ENCODE assay signal across 11 cellular contexts in genomic region chr3:134803051-134803505, GRCh38. TPM values are rescaled to one million over a fixed set of nuclear protein-coding genes. Genes with fewer than 3 reads are reported as not detected.
A peak's percentile ranks its signal among the peaks of the same experiment; 100 is the strongest.
DNase-seq lines count a peak whose midpoint lies in the region; ATAC-seq and TF ChIP-seq lines count a peak whose summit lies in the region.
"Had no signal": no experiment of that assay in that cellular context is flagged by ENCODE, and none has a peak within 500 bp of the region (broad histone marks: within the 10 kb centered on the region; RNA-seq: fewer than 3 reads in every experiment).

No MANE protein-coding gene starts in this region.

- no peaks in the 10 kb centered on the region for H3K9me2 ChIP-seq in PC-3 (replicated peaks; ENCODE audit: low read length)

- peaks cover 29% of the 10 kb centered on the region for H3K4me1 Mint-ChIP-seq in activated CD8-positive, alpha-beta T cell treated with anti-CD3 and anti-CD28 coated beads, Interleukin-2, amount 10 ng/mL, durations not matched to agents 7 days and 5 days (ENCODE audit: low read depth)

- H3K79me2 ChIP-seq in PC-3 (ENCODE audit: low read length): no peaks in the 10 kb centered on the region

- CTCF ChIA-PET in activated CD8-positive, alpha-beta T cell treated with anti-CD3 and anti-CD28 coated beads, Interleukin-2, amount 10 ng/mL, durations not matched to agents 7 days and 5 days (lab: Charles Lee): interaction anchor here (1.0 kb wide), 1 partner anchor 8 kb away, joined by 4 read pairs; the partner anchor contains the start of gene EPHB1
- CTCF ChIA-PET in PC-3 (lab: Charles Lee): no interaction called here

- peak overlapping the region; percentile 37 for H3K4me3 Mint-ChIP-seq in activated CD8-positive, alpha-beta T cell treated with anti-CD3 and anti-CD28 coated beads, Interleukin-2, amount 10 ng/mL, durations not matched to agents 7 days and 5 days

- H3K4me3 ChIP-seq in PC-3 (ENCODE audit: low read length) (no peak overlapping the region), thyroid gland (replicated peaks in 1 of 3) (no peak overlapping the region)

- H3F3A ChIP-seq in PC-3 (ENCODE audit: low read length, unreplicated experiment): no peaks in the 10 kb centered on the region

- peaks cover 8% of the 10 kb centered on the region for H3K36me3 Mint-ChIP-seq in activated CD8-positive, alpha-beta T cell treated with anti-CD3 and anti-CD28 coated beads, Interleukin-2, amount 10 ng/mL, durations not matched to agents 7 days and 5 days (ENCODE audit: low read depth)

- peak; percentile 79 for ATAC-seq in GM18505 (IDR thresholded peaks at IDR 0.05; ENCODE audit: unreplicated experiment)
- ATAC-seq in GM19395 (IDR thresholded peaks at IDR 0.05; ENCODE audit: unreplicated experiment): peak; percentile 70
- peak; percentile 33 for ATAC-seq in HG02970 (IDR thresholded peaks at IDR 0.05; ENCODE audit: low FRiP score, unreplicated experiment)
- peak; percentile 93 for ATAC-seq in activated CD8-positive, alpha-beta T cell treated with anti-CD3 and anti-CD28 coated beads, Interleukin-2, amount 10 ng/mL, durations not matched to agents 7 days and 5 days
- no peak for ATAC-seq in PC-3
- ATAC-seq: HCT116 had no signal

- no peaks in the 10 kb centered on the region for H4K20me1 ChIP-seq in PC-3 (ENCODE audit: low read length)

- H3K9me3 Mint-ChIP-seq in activated CD8-positive, alpha-beta T cell treated with anti-CD3 and anti-CD28 coated beads, Interleukin-2, amount 10 ng/mL, durations not matched to agents 7 days and 5 days (ENCODE audit: insufficient read depth): no peaks in the 10 kb centered on the region

- H3K27me3 ChIP-seq in PC-3 (ENCODE audit: low read length): 0 out of 2 replicates have a peak, but pooled peaks cover under 1% of the 10 kb centered on the region
- no peaks in the 10 kb centered on the region for H3K27me3 ChIP-seq in thyroid gland

- peaks cover 53% of the 10 kb centered on the region for H3K27me3 Mint-ChIP-seq in activated CD8-positive, alpha-beta T cell treated with anti-CD3 and anti-CD28 coated beads, Interleukin-2, amount 10 ng/mL, durations not matched to agents 7 days and 5 days (ENCODE audit: low read depth)

- BruUV-seq in PC-3 (replicated peaks; lab: Mats Ljungman, UMichigan): no TSS peak

- no peak overlapping the region for H3K4me2 ChIP-seq in PC-3 (ENCODE audit: low read length)

- H3K27ac Mint-ChIP-seq in activated CD8-positive, alpha-beta T cell treated with anti-CD3 and anti-CD28 coated beads, Interleukin-2, amount 10 ng/mL, durations not matched to agents 7 days and 5 days: peak overlapping the region; percentile 90

- no peaks in the 10 kb centered on the region for H3K9me3 ChIP-seq in PC-3 (ENCODE audit: low read length)
- no peaks in the 10 kb centered on the region for H3K9me3 ChIP-seq in thyroid gland

- POLR2A ChIA-PET in activated CD8-positive, alpha-beta T cell treated with anti-CD3 and anti-CD28 coated beads, Interleukin-2, amount 10 ng/mL, durations not matched to agents 7 days and 5 days (lab: Charles Lee): no interaction called here
- POLR2A ChIA-PET in PC-3 (lab: Charles Lee; ENCODE audit: unreplicated experiment): no interaction called here

- DNase-seq in activated CD8-positive, alpha-beta T cell treated with anti-CD3 and anti-CD28 coated beads, Interleukin-2, amount 10 ng/mL, durations not matched to agents 7 days and 5 days: peak; percentile 73
- DNase-seq in activated CD4-positive, CD25-positive, alpha-beta regulatory T cell (lab: John Stamatoyannopoulos, UW): no peak
- no peak for DNase-seq in putamen (ENCODE audit: low spot score)
- DNase-seq in PC-3: no peak
- DNase-seq in thyroid gland: no peak
- DNase-seq: NCI-H1092 had no signal

- H3K9ac ChIP-seq in PC-3 (ENCODE audit: low read length): no peak overlapping the region

- H2AFZ ChIP-seq in PC-3 (ENCODE audit: low read length): no peak overlapping the region

- no peak overlapping the region for H3K27ac ChIP-seq in PC-3 (ENCODE audit: low read length)
- no peak overlapping the region for H3K27ac ChIP-seq in thyroid gland
- H3K27ac ChIP-seq: RWPE1 had no signal

- TF ChIP-seq CTCF in PC-3 (conservative IDR thresholded peaks at IDR 0.05; ENCODE audit: low read depth, low read length): no peak
- TF ChIP-seq CTCF in thyroid gland (IDR thresholded peaks at IDR 0.05): no peak

- 89 to 90% methylated on average over 3 of the region's 3 CpGs for WGBS in thyroid gland, 2 donors

- intact Hi-C loops in PC-3 (cut with micrococcal nuclease): no loop called here
- intact Hi-C loops in thyroid gland (cut with DNase I): no loop called here

- TF ChIP-seq POLR2A in GM18505 (IDR thresholded peaks at IDR 0.05; ENCODE audit: borderline replicate concordance, extremely low read depth, insufficient read depth, insufficient read length) (no peak), thyroid gland (IDR thresholded peaks at IDR 0.05) (no peak)

- no peaks in the 10 kb centered on the region for H3K36me3 ChIP-seq in PC-3 (ENCODE audit: low read depth, low read length)
- H3K36me3 ChIP-seq in thyroid gland: no peaks in the 10 kb centered on the region

- H3K4me1 ChIP-seq in PC-3 (ENCODE audit: insufficient read depth, low read length) (no peaks in the 10 kb centered on the region), thyroid gland (peaks cover 0 to 6% of the 10 kb centered on the region in 2 donors)

RNA-seq across cellular contexts. Expression of gene EPHB1, which starts 8.0 kb away (rescaled TPM):
- 1 to 10 TPM; 1.1 to 1.4 TPM for total RNA-seq in activated CD8-positive, alpha-beta T cell treated with anti-CD3 and anti-CD28 coated beads, Interleukin-2, amount 10 ng/mL, durations not matched to agents 7 days and 5 days
- total RNA-seq in PC-3 (2014; rRNA removed) (0.69 and 0.92 TPM in 2 replicates), thyroid gland (1 to 10 TPM; 2.3 to 5.6 (median 4.6) TPM)
